In the genomic region with DNA sequence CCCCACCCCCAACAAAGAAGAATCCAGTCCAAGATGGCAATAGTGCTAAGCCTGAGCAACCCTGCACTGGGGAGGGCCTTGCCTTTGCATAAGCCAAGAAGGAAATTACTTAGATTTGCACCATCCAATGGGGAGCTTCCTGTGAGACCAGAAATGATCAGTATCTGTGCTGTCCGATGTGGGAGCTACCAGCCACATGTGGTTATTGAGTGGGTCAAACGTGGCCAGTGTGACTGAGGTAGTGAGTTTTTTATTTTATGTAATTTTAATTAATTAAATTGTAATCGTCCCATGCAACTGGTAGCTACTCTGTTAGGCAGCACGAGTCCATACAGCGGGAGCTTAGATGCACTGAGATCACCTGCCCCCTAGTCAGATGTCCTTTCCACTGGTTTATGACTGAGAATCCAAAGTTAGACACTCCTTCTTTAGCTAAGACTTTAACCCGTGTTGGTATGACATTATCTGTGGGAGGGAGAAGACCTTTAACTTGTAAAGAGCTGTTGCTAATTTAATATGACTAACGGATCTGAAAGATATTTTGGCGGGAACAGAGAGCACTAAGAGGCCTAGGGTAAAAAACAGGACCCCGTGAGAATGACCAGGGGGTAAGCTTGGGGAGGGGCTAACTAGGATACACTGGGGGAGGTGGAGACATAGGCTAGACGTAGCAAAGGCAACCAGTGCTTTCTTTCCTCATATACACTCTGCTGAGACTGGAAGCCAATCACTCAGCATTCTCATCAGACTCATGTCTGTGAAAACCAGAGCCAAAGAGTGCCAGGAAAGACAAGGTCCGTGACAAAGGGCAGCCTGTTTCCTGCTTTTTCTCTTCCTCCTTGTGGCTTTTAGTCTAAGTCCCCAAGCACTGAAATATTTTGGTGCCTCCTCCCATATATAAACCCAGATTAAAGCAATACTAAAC, we compare ENCODE assay signal across 1 cellular context.
TF ChIP-seq lines count a peak whose summit lies in the region.

No MANE protein-coding gene starts in this region.

TF ChIP-seq in GM23338, 12 proteins besides CTCF, POLR2A, EP300 and RAD21 (continued from another document):
- TF ChIP-seq, protein P1, sequence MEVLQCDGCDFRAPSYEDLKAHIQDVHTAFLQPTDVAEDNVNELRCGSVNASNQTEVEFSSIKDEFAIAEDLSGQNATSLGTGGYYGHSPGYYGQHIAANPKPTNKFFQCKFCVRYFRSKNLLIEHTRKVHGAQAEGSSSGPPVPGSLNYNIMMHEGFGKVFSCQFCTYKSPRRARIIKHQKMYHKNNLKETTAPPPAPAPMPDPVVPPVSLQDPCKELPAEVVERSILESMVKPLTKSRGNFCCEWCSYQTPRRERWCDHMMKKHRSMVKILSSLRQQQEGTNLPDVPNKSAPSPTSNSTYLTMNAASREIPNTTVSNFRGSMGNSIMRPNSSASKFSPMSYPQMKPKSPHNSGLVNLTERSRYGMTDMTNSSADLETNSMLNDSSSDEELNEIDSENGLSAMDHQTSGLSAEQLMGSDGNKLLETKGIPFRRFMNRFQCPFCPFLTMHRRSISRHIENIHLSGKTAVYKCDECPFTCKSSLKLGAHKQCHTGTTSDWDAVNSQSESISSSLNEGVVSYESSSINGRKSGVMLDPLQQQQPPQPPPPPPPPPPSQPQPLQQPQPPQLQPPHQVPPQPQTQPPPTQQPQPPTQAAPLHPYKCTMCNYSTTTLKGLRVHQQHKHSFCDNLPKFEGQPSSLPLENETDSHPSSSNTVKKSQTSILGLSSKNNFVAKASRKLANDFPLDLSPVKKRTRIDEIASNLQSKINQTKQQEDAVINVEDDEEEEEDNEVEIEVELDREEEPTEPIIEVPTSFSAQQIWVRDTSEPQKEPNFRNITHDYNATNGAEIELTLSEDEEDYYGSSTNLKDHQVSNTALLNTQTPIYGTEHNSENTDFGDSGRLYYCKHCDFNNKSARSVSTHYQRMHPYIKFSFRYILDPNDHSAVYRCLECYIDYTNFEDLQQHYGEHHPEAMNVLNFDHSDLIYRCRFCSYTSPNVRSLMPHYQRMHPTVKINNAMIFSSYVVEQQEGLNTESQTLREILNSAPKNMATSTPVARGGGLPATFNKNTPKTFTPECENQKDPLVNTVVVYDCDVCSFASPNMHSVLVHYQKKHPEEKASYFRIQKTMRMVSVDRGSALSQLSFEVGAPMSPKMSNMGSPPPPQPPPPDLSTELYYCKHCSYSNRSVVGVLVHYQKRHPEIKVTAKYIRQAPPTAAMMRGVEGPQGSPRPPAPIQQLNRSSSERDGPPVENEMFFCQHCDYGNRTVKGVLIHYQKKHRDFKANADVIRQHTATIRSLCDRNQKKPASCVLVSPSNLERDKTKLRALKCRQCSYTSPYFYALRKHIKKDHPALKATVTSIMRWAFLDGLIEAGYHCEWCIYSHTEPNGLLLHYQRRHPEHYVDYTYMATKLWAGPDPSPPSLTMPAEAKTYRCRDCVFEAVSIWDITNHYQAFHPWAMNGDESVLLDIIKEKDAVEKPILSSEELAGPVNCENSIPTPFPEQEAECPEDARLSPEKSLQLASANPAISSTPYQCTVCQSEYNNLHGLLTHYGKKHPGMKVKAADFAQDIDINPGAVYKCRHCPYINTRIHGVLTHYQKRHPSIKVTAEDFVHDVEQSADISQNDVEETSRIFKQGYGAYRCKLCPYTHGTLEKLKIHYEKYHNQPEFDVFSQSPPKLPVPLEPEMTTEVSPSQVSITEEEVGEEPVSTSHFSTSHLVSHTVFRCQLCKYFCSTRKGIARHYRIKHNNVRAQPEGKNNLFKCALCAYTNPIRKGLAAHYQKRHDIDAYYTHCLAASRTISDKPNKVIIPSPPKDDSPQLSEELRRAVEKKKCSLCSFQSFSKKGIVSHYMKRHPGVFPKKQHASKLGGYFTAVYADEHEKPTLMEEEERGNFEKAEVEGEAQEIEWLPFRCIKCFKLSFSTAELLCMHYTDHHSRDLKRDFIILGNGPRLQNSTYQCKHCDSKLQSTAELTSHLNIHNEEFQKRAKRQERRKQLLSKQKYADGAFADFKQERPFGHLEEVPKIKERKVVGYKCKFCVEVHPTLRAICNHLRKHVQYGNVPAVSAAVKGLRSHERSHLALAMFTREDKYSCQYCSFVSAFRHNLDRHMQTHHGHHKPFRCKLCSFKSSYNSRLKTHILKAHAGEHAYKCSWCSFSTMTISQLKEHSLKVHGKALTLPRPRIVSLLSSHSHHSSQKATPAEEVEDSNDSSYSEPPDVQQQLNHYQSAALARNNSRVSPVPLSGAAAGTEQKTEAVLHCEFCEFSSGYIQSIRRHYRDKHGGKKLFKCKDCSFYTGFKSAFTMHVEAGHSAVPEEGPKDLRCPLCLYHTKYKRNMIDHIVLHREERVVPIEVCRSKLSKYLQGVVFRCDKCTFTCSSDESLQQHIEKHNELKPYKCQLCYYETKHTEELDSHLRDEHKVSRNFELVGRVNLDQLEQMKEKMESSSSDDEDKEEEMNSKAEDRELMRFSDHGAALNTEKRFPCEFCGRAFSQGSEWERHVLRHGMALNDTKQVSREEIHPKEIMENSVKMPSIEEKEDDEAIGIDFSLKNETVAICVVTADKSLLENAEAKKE (CRISPR knock-in tag; IDR thresholded peaks at IDR 0.05) = no peak
- TF ChIP-seq EZH2 (IDR thresholded peaks at IDR 0.05; ENCODE audit: low read depth, unreplicated experiment) = no peak
- no peak for TF ChIP-seq EZH2phosphoT487 (IDR thresholded peaks at IDR 0.05; ENCODE audit: unreplicated experiment)
- no peak for TF ChIP-seq STAT1 (IDR thresholded peaks at IDR 0.05; ENCODE audit: unreplicated experiment)
- no peak for TF ChIP-seq JUNB (IDR thresholded peaks at IDR 0.05; ENCODE audit: unreplicated experiment)
- no peak for TF ChIP-seq ZNF114 (CRISPR knock-in tag; IDR thresholded peaks at IDR 0.05)
- TF ChIP-seq NANOG (IDR thresholded peaks at IDR 0.05; ENCODE audit: borderline replicate concordance) = no peak
- TF ChIP-seq ZNF331 (CRISPR knock-in tag; IDR thresholded peaks at IDR 0.05; ENCODE audit: low read depth) = no peak
- TF ChIP-seq CREB1 (CRISPR knock-in tag; IDR thresholded peaks at IDR 0.05; ENCODE audit: low read depth) = no peak
